In genomic region chr16:72999541-73000019, GRCh38 we compare ENCODE assay signal across 17 cellular contexts. TPM values are rescaled to one million over a fixed set of nuclear protein-coding genes. Genes with fewer than 3 reads are reported as not detected.
DNase-seq lines count a peak whose midpoint lies in the region; ATAC-seq, FAIRE-seq and TF ChIP-seq lines count a peak whose summit lies in the region.
"Had no signal": no experiment of that assay in that cellular context is flagged by ENCODE, and none has a peak within 500 bp of the region (broad histone marks: within the 10 kb centered on the region; RNA-seq: fewer than 3 reads in every experiment).

No MANE protein-coding gene starts in this region.

- H3K9me3 Mint-ChIP-seq in WTC11: peaks cover 18% of the 10 kb centered on the region

- no peak overlapping the region for H3K4me3 Mint-ChIP-seq in T-helper 17 cell
- H3K4me3 Mint-ChIP-seq in WTC11: no peak overlapping the region
- H3K4me3 Mint-ChIP-seq: activated CD4-positive, alpha-beta memory T cell treated with anti-CD3 and anti-CD28 coated beads, Interleukin-2, amount 10 ng/mL, durations not matched to agents 7 days and 5 days; B cell had no signal

- TF ChIP-seq EP300 in HepG2 (IDR thresholded peaks at IDR 0.05; ENCODE audit: low read depth in 2 of 2, low read length in 2 of 2): no peak
- TF ChIP-seq EP300 in HepG2 (CRISPR knock-in tag; IDR thresholded peaks at IDR 0.05; ENCODE audit: borderline replicate concordance): no peak

- ATAC-seq in HepG2: peak; percentile 29
- no peak for ATAC-seq in right lobe of liver
- peak in 1 of 4 donors; percentile 5 for ATAC-seq in pancreas
- ATAC-seq in T-helper 17 cell: no peak
- ATAC-seq in WTC11: no peak

- BruUV-seq in HepG2 (replicated peaks; lab: Mats Ljungman, UMichigan): no TSS peak
- BruUV-seq in mammary epithelial cell (replicated peaks; lab: Mats Ljungman, UMichigan): no TSS peak

- WGBS in HepG2 (ENCODE audit: low lambda C conversion rate): 75% methylated on average over 8 of the region's 9 CpGs
- WGBS in right lobe of liver (ENCODE audit: insufficient coverage, low coverage, low lambda C conversion rate, missing lambda C conversion rate): 85% methylated on average over 4 of the region's 9 CpGs
- 21% methylated on average over 9 of the region's 9 CpGs for whole genome bisulfite sequencing in mammary epithelial cell (ENCODE audit: low coverage, missing lambda C conversion rate)
- 67 to 81% methylated on average over 9 of the region's 9 CpGs for WGBS in pancreas, 2 donors

- H3K27me3 ChIP-seq in HepG2 (ENCODE audit: control insufficient read depth in 1 of 2, insufficient read depth in 2 of 2, low read length in 2 of 2) (no peaks in the 10 kb centered on the region), right lobe of liver (no peaks in the 10 kb centered on the region), mammary epithelial cell (ENCODE audit: insufficient read depth, low read length) (no peaks in the 10 kb centered on the region), pancreas (no peaks in the 10 kb centered on the region)
- H3K27me3 ChIP-seq: testis had no signal

- FAIRE-seq in HepG2 (lab: Jason Lieb, UNC) (no peak), pancreas (lab: Jason Lieb, UNC) (no peak)
- FAIRE-seq: GM19239, TTC549 had no signal

- no peak for TF ChIP-seq RAD21 in HepG2 (CRISPR knock-in tag; IDR thresholded peaks at IDR 0.05)

- H3K4me3 ChIP-seq in HepG2 (replicated peaks in 1 of 3; ENCODE audit: insufficient read depth in 1 of 3, low read depth in 2 of 3, low read length in 3 of 3) (peak overlapping the region; percentile 34 to 59 (median 35); a peak in 5 of 6 replicates), right lobe of liver (no peak overlapping the region), mammary epithelial cell (replicated peaks in 1 of 3; ENCODE audit: insufficient read depth in 1 of 3, low read depth in 2 of 3, low read length in 3 of 3) (no peak overlapping the region), pancreas (no peak overlapping the region)
- H3K4me3 ChIP-seq: lung, testis had no signal

- no peak overlapping the region for H3K27ac Mint-ChIP-seq in T-helper 17 cell
- H3K27ac Mint-ChIP-seq in WTC11: no peak overlapping the region
- H3K27ac Mint-ChIP-seq: activated CD4-positive, alpha-beta memory T cell treated with anti-CD3 and anti-CD28 coated beads, Interleukin-2, amount 10 ng/mL, durations not matched to agents 7 days and 5 days; B cell had no signal

- H3K4me1 Mint-ChIP-seq in T-helper 17 cell (peaks cover 2% of the 10 kb centered on the region), WTC11 (peaks cover 7% of the 10 kb centered on the region)
- H3K4me1 Mint-ChIP-seq: activated CD4-positive, alpha-beta memory T cell treated with anti-CD3 and anti-CD28 coated beads, Interleukin-2, amount 10 ng/mL, durations not matched to agents 7 days and 5 days; B cell had no signal

- peaks cover 33% of the 10 kb centered on the region; the same call in 1 of the 2 replicates for H4K20me1 ChIP-seq in HepG2 (ENCODE audit: insufficient read depth, low read length)
- no peaks in the 10 kb centered on the region for H4K20me1 ChIP-seq in mammary epithelial cell (ENCODE audit: insufficient read depth, low read length)

- CTCF ChIA-PET in HepG2 (lab: Yijun Ruan, JAX; ENCODE audit: low intra/inter-chr PET ratio, low total read pairs) (no interaction called here), mammary epithelial cell (lab: Charles Lee; ENCODE audit: low non-redundant PET) (no interaction called here), WTC11 (lab: Charles Lee) (interaction anchor here (0.6 to 0.9 kb wide), 2 partner anchors 167 to 547 kb away, joined by 4 read pairs; no protein-coding TSS in a partner anchor)

- H3K4me1 ChIP-seq in HepG2 (ENCODE audit: insufficient read depth, low read length) (peaks cover 68% of the 10 kb centered on the region), right lobe of liver (peaks cover 0 to 14% (median 6%) of the 10 kb centered on the region in 4 donors), mammary epithelial cell (ENCODE audit: insufficient read depth, low read length) (peaks cover 26% of the 10 kb centered on the region), pancreas (peaks cover 11 to 28% (median 21%) of the 10 kb centered on the region in 3 donors)

- H3K36me3 Mint-ChIP-seq in T-helper 17 cell (ENCODE audit: low read depth) (no peaks in the 10 kb centered on the region), WTC11 (peaks cover 16% of the 10 kb centered on the region)

- H2AFZ ChIP-seq in HepG2 (ENCODE audit: low read length): no peak overlapping the region
- H2AFZ ChIP-seq in mammary epithelial cell (ENCODE audit: low read depth, low read length): peak overlapping the region; percentile 71

- DNase-seq in HepG2 (ENCODE audit: low spot score) (no peak), right lobe of liver (no peak), mammary epithelial cell (peak; percentile 26), pancreas (no peak), T-helper 17 cell (no peak), OCI-M1 (lab: John Stamatoyannopoulos, UW) (no peak), WTC11 (ENCODE audit: low spot score) (no peak), NCI-H1694 treated with DMSO at 0.1 percent for 48 hours (lab: John Stamatoyannopoulos, UW) (no peak)
- DNase-seq: activated CD4-positive, alpha-beta memory T cell treated with anti-CD3 and anti-CD28 coated beads, Interleukin-2, amount 10 ng/mL, durations not matched to agents 7 days and 5 days; dermis blood vessel endothelial cell; MM.1S; SHP77 treated with DMSO at 0.1 percent for 48 hours had no signal

- H3K27ac ChIP-seq in HepG2 (ENCODE audit: extremely low read length, insufficient read depth, low read length) (peak overlapping the region; percentile 71), right lobe of liver (no peak overlapping the region), mammary epithelial cell (ENCODE audit: insufficient read depth, low read depth, low read length) (no peak overlapping the region), pancreas (peak overlapping the region; percentile 4 to 65 (median 36))

- H3K9me3 ChIP-seq in HepG2 (ENCODE audit: low read length): peaks cover 9% of the 10 kb centered on the region
- H3K9me3 ChIP-seq in right lobe of liver: no peaks in the 10 kb centered on the region
- peaks cover 5% of the 10 kb centered on the region for H3K9me3 ChIP-seq in mammary epithelial cell (replicated peaks; ENCODE audit: insufficient read depth, low read length)
- H3K9me3 ChIP-seq in pancreas: no peaks in the 10 kb centered on the region
- H3K9me3 ChIP-seq in T-helper 17 cell (ENCODE audit: control insufficient read depth, low read length, poor library complexity, severe bottlenecking): no peaks in the 10 kb centered on the region
- H3K9me3 ChIP-seq: testis had no signal

- no peak for TF ChIP-seq CTCF in HepG2 (CRISPR knock-in tag; IDR thresholded peaks at IDR 0.05)
- no peak for TF ChIP-seq CTCF in right lobe of liver (IDR thresholded peaks at IDR 0.05)
- TF ChIP-seq CTCF in mammary epithelial cell (conservative IDR thresholded peaks at IDR 0.05 in 1 of 2, IDR thresholded peaks at IDR 0.05 in 1 of 2; ENCODE audit: extremely low read depth in 1 of 2, insufficient read depth in 1 of 2, low read depth in 1 of 2, low read length in 2 of 2): no peak
- no peak for TF ChIP-seq CTCF in pancreas (IDR thresholded peaks at IDR 0.05)
- no peak for TF ChIP-seq CTCF in WTC11 (IDR thresholded peaks at IDR 0.05)

- no peaks in the 10 kb centered on the region for H3K27me3 Mint-ChIP-seq in T-helper 17 cell
- peaks cover 5% of the 10 kb centered on the region for H3K27me3 Mint-ChIP-seq in WTC11 (ENCODE audit: low read depth)
- H3K27me3 Mint-ChIP-seq: activated CD4-positive, alpha-beta memory T cell treated with anti-CD3 and anti-CD28 coated beads, Interleukin-2, amount 10 ng/mL, durations not matched to agents 7 days and 5 days; B cell had no signal

- H3K36me3 ChIP-seq in HepG2 (replicated peaks in 1 of 2; ENCODE audit: control insufficient read depth in 1 of 2, insufficient read depth in 2 of 2, low read length in 2 of 2) (peaks cover 0 to 1% of the 10 kb centered on the region in 2 experiments; a peak in 2 of 5 replicates), right lobe of liver (no peaks in the 10 kb centered on the region), mammary epithelial cell (ENCODE audit: insufficient read depth, low read length) (no peaks in the 10 kb centered on the region), pancreas (no peaks in the 10 kb centered on the region)

- POLR2A ChIA-PET in HepG2 (lab: Yijun Ruan, JAX) (interaction anchor here (0.8 to 1.2 kb wide), 3 partner anchors 21 to 71 kb away, joined by 3 to 4 read pairs (median 4); no protein-coding TSS in a partner anchor), WTC11 (lab: Charles Lee) (no interaction called here)

- H3K9ac ChIP-seq in HepG2 (ENCODE audit: insufficient read depth, low read depth, low read length): peak overlapping the region; percentile 62; the same call in 1 of the 2 replicates
- H3K9ac ChIP-seq in mammary epithelial cell (ENCODE audit: insufficient read depth, low read length): no peak overlapping the region

- peaks cover 81% of the 10 kb centered on the region for H3K79me2 ChIP-seq in HepG2 (ENCODE audit: insufficient read depth, low read length)
- peaks cover 56% of the 10 kb centered on the region for H3K79me2 ChIP-seq in mammary epithelial cell (ENCODE audit: insufficient read depth, low read length)

- dilution Hi-C loops in mammary epithelial cell (cut with HindIII; ENCODE audit: low sequenced_read_pairs): no loop called here

- intact Hi-C loops in HepG2 (cut with micrococcal nuclease; ENCODE audit: unreplicated experiment): loop anchor here (2.0 to 5.0 kb wide), 2 partner anchors 21 to 48 kb away; partner anchors contain the start of gene ZFHX3
- intact Hi-C loops in right lobe of liver (cut with DNase I): no loop called here
- intact Hi-C loops in mammary epithelial cell (cut with micrococcal nuclease): no loop called here
- intact Hi-C loops in pancreas (cut with DNase I): no loop called here

- in situ Hi-C loops in HepG2 (cut with HindIII; ENCODE audit: extremely low pct_ligation_motif_present, low pct_unique_long_range_greater_than_20kb) (no loop called here), mammary epithelial cell (cut with MboI; ENCODE audit: low sequenced_read_pairs in 2 of 2) (no loop called here)

- no peak for TF ChIP-seq POLR2A in HepG2 (IDR thresholded peaks at IDR 0.05; ENCODE audit: insufficient read depth in 1 of 2, low read depth in 2 of 2, low read length in 2 of 2)
- TF ChIP-seq POLR2A in right lobe of liver (IDR thresholded peaks at IDR 0.05): no peak

- H3K4me2 ChIP-seq in HepG2 (ENCODE audit: low read depth, low read length) (peak overlapping the region; percentile 92), mammary epithelial cell (ENCODE audit: insufficient read depth, low read depth, low read length) (peak overlapping the region; percentile 64)

RNA-seq across cellular contexts. Expression of gene ZFHX3, which starts 48.3 kb away (rescaled TPM):
- total RNA-seq in HepG2 (2016; rRNA removed; fragmentation: Illumina TruSeq; extraction: Trizol) (6.0 and 12.3 TPM in 2 replicates), right lobe of liver (1 to 10 TPM; 7.1 to 9.4 (median 7.7) TPM), mammary epithelial cell (10 to 100 TPM in 1 of 2 donors, 1 to 10 TPM in 1; 6.7 to 11.3 TPM), pancreas (10 to 100 TPM in 4 of 6 donors, 1 to 10 TPM in 2; 8.7 to 17.6 (median 10.4) TPM), T-helper 17 cell (1 to 10 TPM in 1 of 2 donors, under 1 TPM in 1; 0.94 to 2.2 TPM), WTC11 (2021) (2.7 to 5.7 TPM (median 3.1 TPM) in 3 replicates)
- total RNA-seq in HepG2 (2016; cell fraction: cytosol; rRNA removed; fragmentation: Illumina TruSeq; extraction: Trizol; ENCODE audit: low read depth): 1.8 and 1.9 TPM in 2 replicates
- total RNA-seq in HepG2 (2016; cell fraction: insoluble cytoplasmic fraction; rRNA removed; fragmentation: Illumina TruSeq; extraction: Trizol): 5.6 and 10.6 TPM in 2 replicates
- total RNA-seq in HepG2 (2016; cell fraction: membrane; rRNA removed; fragmentation: Illumina TruSeq; extraction: Trizol): 5.0 and 5.6 TPM in 2 replicates
- 15.3 and 19.7 TPM in 2 replicates for total RNA-seq in HepG2 (2016; cell fraction: nucleus; rRNA removed; fragmentation: Illumina TruSeq; extraction: Trizol)
- polyA plus RNA-seq in HepG2 (2011; rRNA removed) (5.0 and 5.3 TPM in 2 replicates), mammary epithelial cell (1.5 TPM), pancreas (1 to 10 TPM; 2.5 to 4.5 TPM)
- polyA plus RNA-seq in HepG2 (2011; cell fraction: cytosol; rRNA removed): 3.5 and 4.2 TPM in 2 replicates
- 10.2 and 11.2 TPM in 2 replicates for polyA plus RNA-seq in HepG2 (2011; cell fraction: nucleus; rRNA removed)
- polyA plus RNA-seq in HepG2 (2012): 12.6 and 14.4 TPM in 2 replicates
- polyA plus RNA-seq in HepG2 (2016; cell fraction: cytosol; fragmentation: Illumina TruSeq; extraction: Trizol; ENCODE audit: low read depth): 0.31 and 0.36 TPM in 2 replicates
- 8.6 and 11.4 TPM in 2 replicates for polyA plus RNA-seq in HepG2 (2016; cell fraction: insoluble cytoplasmic fraction; fragmentation: Illumina TruSeq; extraction: Trizol; ENCODE audit: low read depth)
- polyA plus RNA-seq in HepG2 (2016; cell fraction: membrane; fragmentation: Illumina TruSeq; extraction: Trizol; ENCODE audit: low read depth): 1.0 and 1.4 TPM in 2 replicates
- polyA plus RNA-seq in HepG2 (2016; cell fraction: nucleus; fragmentation: Illumina TruSeq; extraction: Trizol; ENCODE audit: insufficient read depth, low read depth): 16.2 and 17.6 TPM in 2 replicates
- 12.7 and 18.2 TPM in 2 replicates for polyA minus RNA-seq in HepG2 (2011; rRNA and poly(A)+ RNA removed; ENCODE audit: low replicate concordance)
- 16.9 and 20.7 TPM in 2 replicates for polyA minus RNA-seq in HepG2 (2011; cell fraction: cytosol; rRNA and poly(A)+ RNA removed)
- 23.9 and 27.2 TPM in 2 replicates for polyA minus RNA-seq in HepG2 (2011; cell fraction: nucleus; rRNA and poly(A)+ RNA removed)
- polyA minus RNA-seq in mammary epithelial cell: 11.4 TPM

Comparison
In these comparisons a context has a peak if more than half of its experiments do, and no peak if none do; other contexts are left out.
1. H3K27ac ChIP-seq: peak in HepG2 (single experiment) and pancreas (4 of 4); none in right lobe of liver (0 of 3) and mammary epithelial cell (single experiment).
2. H3K4me3 ChIP-seq: peak in HepG2 (3 of 3); none in right lobe of liver (0 of 3), mammary epithelial cell (0 of 3) and pancreas (0 of 4).